ENCODE assay signal across 8 cellular contexts in the genomic region with DNA sequence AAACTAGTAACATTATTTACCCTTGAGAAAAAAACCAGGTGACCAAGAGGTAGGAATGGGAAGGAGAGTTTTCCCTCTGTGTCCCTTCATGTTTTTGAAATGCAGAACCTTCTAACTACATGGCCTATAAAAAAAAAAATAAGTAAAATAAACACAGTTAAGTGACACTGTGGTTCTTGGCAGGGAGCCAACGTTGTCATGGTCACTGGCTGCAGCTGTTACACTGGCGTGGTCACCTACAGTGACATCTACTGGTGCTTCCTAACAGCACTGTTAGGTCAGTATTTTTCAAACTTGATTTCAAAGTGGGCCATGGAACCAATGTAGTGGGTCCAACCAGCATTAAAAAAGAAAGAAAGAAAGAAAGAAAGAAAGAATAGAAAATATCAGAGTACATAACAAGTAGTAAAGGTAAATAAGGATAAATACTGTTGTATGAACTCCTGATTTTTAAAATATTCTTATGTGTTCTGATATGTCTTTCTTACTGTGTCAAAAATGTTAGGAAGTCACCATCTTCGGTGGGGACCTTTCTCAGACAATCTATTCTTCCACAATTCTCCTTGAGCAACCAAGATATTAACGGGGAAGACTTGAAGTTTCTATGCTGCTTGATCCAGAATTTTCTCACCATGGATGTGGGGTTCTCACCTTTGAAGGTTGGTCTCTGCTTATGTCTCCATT. TPM values are rescaled to one million over a fixed set of nuclear protein-coding genes. Genes with fewer than 3 reads are reported as not detected.
DNase-seq lines count a peak whose midpoint lies in the region; ATAC-seq and TF ChIP-seq lines count a peak whose summit lies in the region.

No MANE protein-coding gene starts in this region.

- H3K4me1 Mint-ChIP-seq in T-cell, result peaks cover 2 to 10% (median 4%) of the 10 kb centered on the region in 3 donors

- CTCF ChIA-PET in T-cell (lab: Charles Lee), result interaction anchor here in 1 of 2 donors (0.7 kb wide), 1 partner anchor 785 kb away, joined by 3 read pairs; no protein-coding TSS in a partner anchor

- H3K27ac Mint-ChIP-seq in T-cell, result no peak overlapping the region

- no peaks in the 10 kb centered on the region for H3K9me3 Mint-ChIP-seq in T-cell

- POLR2A ChIA-PET in T-cell (lab: Charles Lee), result no interaction called here

- peaks cover 8 to 12% of the 10 kb centered on the region in 2 donors for H3K27me3 Mint-ChIP-seq in T-cell

- TF ChIP-seq POLR2A in GM18505 (IDR thresholded peaks at IDR 0.05; ENCODE audit: borderline replicate concordance, extremely low read depth, insufficient read depth, insufficient read length), result no peak

- no peak overlapping the region for H3K4me3 Mint-ChIP-seq in T-cell

- peak; percentile 98 for ATAC-seq in GM18505 (IDR thresholded peaks at IDR 0.05; ENCODE audit: unreplicated experiment)
- ATAC-seq in HG02884 (IDR thresholded peaks at IDR 0.05; ENCODE audit: unreplicated experiment), result peak; percentile 96
- peak in 3 of 4 experiments; percentile 53 to 61 (median 55) for ATAC-seq in T-cell (replicated peaks in 1 of 4)
- ATAC-seq in left cardiac atrium, result peak; percentile 95 to 98
- no peak for ATAC-seq in GM21381 (IDR thresholded peaks at IDR 0.05; ENCODE audit: unreplicated experiment)

- DNase-seq in NCI-H1436 treated with DMSO at 0.1 percent for 48 hours (lab: John Stamatoyannopoulos, UW) (peak; percentile 69), T-cell (peak; percentile 25 to 80 (median 60)), amniotic epithelial cell (ENCODE audit: low read depth) (peak; percentile 79), left cardiac atrium (peak; percentile 97), retina (peak; percentile 72)

- intact Hi-C loops in left cardiac atrium (cut with DNase I), result loop anchor here in 1 of 2 donors (5.0 kb wide), 1 partner anchor 122 kb away; no protein-coding TSS in a partner anchor

- H3K36me3 Mint-ChIP-seq in T-cell, result no peaks in the 10 kb centered on the region

RNA-seq across cellular contexts. Expression of a gene that starts 59.1 kb away (rescaled TPM):
- total RNA-seq in T-cell (10 to 100 TPM; 61.7 to 68.4 (median 63.6) TPM), left cardiac atrium (10 to 100 TPM; 72.8 to 94.8 TPM)
